In the genomic region with DNA sequence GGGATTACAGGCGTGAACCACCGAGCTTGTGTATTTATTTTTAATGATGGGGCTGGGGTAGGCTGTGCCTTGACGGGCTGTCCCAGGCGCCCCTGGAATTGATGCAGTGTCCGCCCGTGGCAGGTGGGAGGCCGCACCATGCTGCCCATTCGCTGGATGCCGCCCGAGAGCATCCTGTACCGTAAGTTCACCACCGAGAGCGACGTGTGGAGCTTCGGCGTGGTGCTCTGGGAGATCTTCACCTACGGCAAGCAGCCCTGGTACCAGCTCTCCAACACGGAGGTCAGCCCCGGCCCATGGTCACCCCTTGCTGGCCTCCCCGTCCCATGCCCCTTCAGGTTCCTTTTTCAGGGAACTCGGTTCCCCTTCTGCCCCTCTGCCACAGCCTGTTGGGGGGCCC, we compare ENCODE assay signal across 41 cellular contexts. TPM values are rescaled to one million over a fixed set of nuclear protein-coding genes. Genes with fewer than 3 reads are reported as not detected.
"Had no signal": no experiment of that assay in that cellular context is flagged by ENCODE, and none has a peak within 500 bp of the region (broad histone marks: within the 10 kb centered on the region; RNA-seq: fewer than 3 reads in every experiment).

No MANE protein-coding gene starts in this region.

- H3K4me1 ChIP-seq: ascending aorta had no signal

- FAIRE-seq: bronchial epithelial cell, TTC549 had no signal

- DNase-seq: activated B cell treated with CpG ODN at 0.5 μM for 24 hours; activated CD4-positive, alpha-beta memory T cell treated with anti-CD3 and anti-CD28 coated beads for 36 hours; activated CD4-positive, alpha-beta T cell treated with anti-CD3 and anti-CD28 coated beads for 4 hours; activated CD4-positive, alpha-beta T cell treated with anti-CD3 and anti-CD28 coated beads, Interleukin-2, amount 10 ng/mL, durations not matched to agents 24 days and 14 days; activated CD4-positive, alpha-beta T cell treated with anti-CD3 and anti-CD28 coated beads, Interleukin-2, amount 50 U/mL, for 1 hour; activated CD4-positive, alpha-beta T cell treated with anti-CD3 and anti-CD28 coated beads, Interleukin-2, amount 50 U/mL, for 4 hours; activated CD4-positive, CD25-positive, alpha-beta regulatory T cell treated with anti-CD3 and anti-CD28 coated beads, Interleukin-2, amount 50 U/mL, for 72 hours; activated CD8-positive, alpha-beta memory T cell treated with anti-CD3 and anti-CD28 coated beads, Interleukin-2, amount 50 U/mL, for 4 hours; activated CD8-positive, alpha-beta T cell treated with anti-CD3 and anti-CD28 coated beads for 36 hours; activated effector memory CD4-positive, alpha-beta T cell treated with anti-CD3 and anti-CD28 coated beads, Interleukin-2, amount 50 U/mL, for 16 hours; activated gamma-delta T cell treated with Interleukin-2 at 50 U/mL for 16 hours; activated naive CD4-positive, alpha-beta T cell; activated naive CD4-positive, alpha-beta T cell treated with anti-CD3 and anti-CD28 coated beads for 36 hours; activated naive CD8-positive, alpha-beta T cell treated with anti-CD3 and anti-CD28 coated beads, Interleukin-2, amount 10 ng/mL, durations not matched to agents 7 days and 5 days; activated naive CD8-positive, alpha-beta T cell treated with anti-CD3 and anti-CD28 coated beads, Interleukin-2, amount 50 U/mL, for 24 hours; activated T-cell treated with anti-CD3 and anti-CD28 coated beads for 4 hours; activated T-cell treated with anti-CD3 and anti-CD28 coated beads, Interleukin-2, amount 50 U/mL, for 1 hour; activated T-cell treated with anti-CD3 and anti-CD28 coated beads, Interleukin-2, amount 50 U/mL, for 4 hours; activated T-cell treated with anti-CD3 and anti-CD28 coated beads, Interleukin-2, amount 50 U/mL, for 72 hours; amygdala; anterior cingulate cortex; caudate nucleus; cerebellar nuclear complex; T-helper 1 cell; T-helper 2 cell; T-helper 9 cell had no signal

- H3K4me3 ChIP-seq: ascending aorta, cardiac muscle cell had no signal

- ATAC-seq: activated CD8-positive, alpha-beta T cell treated with anti-CD3 and anti-CD28 coated beads for 36 hours; activated naive CD8-positive, alpha-beta T cell treated with anti-CD3 and anti-CD28 coated beads, Interleukin-2, amount 50 U/mL, for 24 hours; activated T-cell treated with anti-CD3 and anti-CD28 coated beads, Interleukin-2, amount 50 U/mL, for 4 hours; activated T-cell treated with anti-CD3 and anti-CD28 coated beads, Interleukin-2, amount 50 U/mL, for 72 hours; activated T-helper 17 cell treated with anti-CD3 and anti-CD28 coated beads, Interleukin-2, amount 50 U/mL, for 72 hours had no signal

- H3K4me3 Mint-ChIP-seq: activated B cell treated with CpG ODN at 0.5 μM for 24 hours; activated CD4-positive, alpha-beta memory T cell treated with anti-CD3 and anti-CD28 coated beads for 36 hours; activated CD4-positive, alpha-beta T cell treated with anti-CD3 and anti-CD28 coated beads, Interleukin-2, amount 10 ng/mL, durations not matched to agents 24 days and 14 days; activated CD8-positive, alpha-beta T cell treated with anti-CD3 and anti-CD28 coated beads for 36 hours; activated naive CD4-positive, alpha-beta T cell treated with anti-CD3 and anti-CD28 coated beads for 36 hours; activated naive CD4-positive, alpha-beta T cell treated with anti-CD3 and anti-CD28 coated beads, Interleukin-2, amount 50 U/mL, for 24 hours; activated naive CD8-positive, alpha-beta T cell; activated naive CD8-positive, alpha-beta T cell treated with anti-CD3 and anti-CD28 coated beads, Interleukin-2, amount 10 ng/mL, durations not matched to agents 7 days and 5 days; activated naive CD8-positive, alpha-beta T cell treated with anti-CD3 and anti-CD28 coated beads, Interleukin-2, amount 50 U/mL, for 24 hours; activated T-cell treated with anti-CD3 and anti-CD28 coated beads, Interleukin-2, amount 50 U/mL, for 4 hours; activated T-cell treated with anti-CD3 and anti-CD28 coated beads, Interleukin-2, amount 50 U/mL, for 72 hours; activated T-helper 1 cell treated with anti-CD3 and anti-CD28 coated beads, Interleukin-12 subunit alpha, Interleukin-12 subunit beta, Interleukin-2, Interleukin-4 antibody, amounts not matched to agents 30 ng/mL and 10 ng/mL and 1 ng/mL, durations not matched to agents 14 hours and 24 hours and 36 hours; activated T-helper 17 cell treated with anti-CD3 and anti-CD28 coated beads, Interleukin-2, amount 50 U/mL, for 72 hours; brain; central memory CD8-positive, alpha-beta T cell; T-helper 1 cell treated with Interleukin-12 subunit alpha and Interleukin-12 subunit beta and Interleukin-4 antibody, amounts not matched to agents 30 μg/mL and 1 μg/mL, for 36 hours; T-helper 2 cell treated with Interferon-gamma antibody and Interleukin-4, amounts not matched to agents 5 μg/mL and 100 μg/mL, for 36 hours had no signal

- H3K27ac ChIP-seq: ascending aorta, cardiac muscle cell, VCaP had no signal

- H3K27ac Mint-ChIP-seq: activated B cell treated with CpG ODN at 0.5 μM for 24 hours; activated CD4-positive, alpha-beta memory T cell treated with anti-CD3 and anti-CD28 coated beads for 36 hours; activated CD4-positive, alpha-beta T cell treated with anti-CD3 and anti-CD28 coated beads, Interleukin-2, amount 10 ng/mL, durations not matched to agents 24 days and 14 days; activated CD8-positive, alpha-beta T cell treated with anti-CD3 and anti-CD28 coated beads for 36 hours; activated naive CD4-positive, alpha-beta T cell treated with anti-CD3 and anti-CD28 coated beads for 36 hours; activated naive CD4-positive, alpha-beta T cell treated with anti-CD3 and anti-CD28 coated beads, Interleukin-2, amount 50 U/mL, for 24 hours; activated naive CD8-positive, alpha-beta T cell; activated naive CD8-positive, alpha-beta T cell treated with anti-CD3 and anti-CD28 coated beads, Interleukin-2, amount 10 ng/mL, durations not matched to agents 7 days and 5 days; activated naive CD8-positive, alpha-beta T cell treated with anti-CD3 and anti-CD28 coated beads, Interleukin-2, amount 50 U/mL, for 24 hours; activated T-cell treated with anti-CD3 and anti-CD28 coated beads, Interleukin-2, amount 50 U/mL, for 72 hours; activated T-helper 1 cell treated with anti-CD3 and anti-CD28 coated beads, Interleukin-12 subunit alpha, Interleukin-12 subunit beta, Interleukin-2, Interleukin-4 antibody, amounts not matched to agents 30 ng/mL and 10 ng/mL and 1 ng/mL, durations not matched to agents 14 hours and 24 hours and 36 hours; activated T-helper 17 cell treated with anti-CD3 and anti-CD28 coated beads, Interleukin-2, amount 50 U/mL, for 72 hours; brain; T-helper 1 cell treated with Interleukin-12 subunit alpha and Interleukin-12 subunit beta and Interleukin-4 antibody, amounts not matched to agents 30 μg/mL and 1 μg/mL, for 36 hours; T-helper 2 cell treated with Interferon-gamma antibody and Interleukin-4, amounts not matched to agents 5 μg/mL and 100 μg/mL, for 36 hours had no signal

- H3K27me3 ChIP-seq: ascending aorta had no signal

- H3K9me3 ChIP-seq: ascending aorta had no signal

- H3K36me3 ChIP-seq: ascending aorta, cardiac muscle cell had no signal

- H3K4me1 Mint-ChIP-seq: activated B cell treated with CpG ODN at 0.5 μM for 24 hours; activated CD4-positive, alpha-beta T cell treated with anti-CD3 and anti-CD28 coated beads, Interleukin-2, amount 10 ng/mL, durations not matched to agents 24 days and 14 days; activated naive CD4-positive, alpha-beta T cell treated with anti-CD3 and anti-CD28 coated beads, Interleukin-2, amount 50 U/mL, for 24 hours; activated naive CD8-positive, alpha-beta T cell treated with anti-CD3 and anti-CD28 coated beads, Interleukin-2, amount 10 ng/mL, durations not matched to agents 7 days and 5 days; activated naive CD8-positive, alpha-beta T cell treated with anti-CD3 and anti-CD28 coated beads, Interleukin-2, amount 50 U/mL, for 24 hours; activated T-helper 17 cell treated with anti-CD3 and anti-CD28 coated beads, Interleukin-2, amount 50 U/mL, for 72 hours; central memory CD8-positive, alpha-beta T cell had no signal

- H3K9me3 Mint-ChIP-seq: activated B cell treated with CpG ODN at 0.5 μM for 24 hours; activated CD4-positive, alpha-beta memory T cell treated with anti-CD3 and anti-CD28 coated beads for 36 hours; activated CD4-positive, alpha-beta T cell treated with anti-CD3 and anti-CD28 coated beads, Interleukin-2, amount 10 ng/mL, durations not matched to agents 24 days and 14 days; activated CD8-positive, alpha-beta T cell treated with anti-CD3 and anti-CD28 coated beads for 36 hours; activated naive CD4-positive, alpha-beta T cell treated with anti-CD3 and anti-CD28 coated beads for 36 hours; activated naive CD4-positive, alpha-beta T cell treated with anti-CD3 and anti-CD28 coated beads, Interleukin-2, amount 50 U/mL, for 24 hours; activated naive CD8-positive, alpha-beta T cell treated with anti-CD3 and anti-CD28 coated beads, Interleukin-2, amount 10 ng/mL, durations not matched to agents 7 days and 5 days; activated naive CD8-positive, alpha-beta T cell treated with anti-CD3 and anti-CD28 coated beads, Interleukin-2, amount 50 U/mL, for 24 hours; activated T-cell treated with anti-CD3 and anti-CD28 coated beads, Interleukin-2, amount 50 U/mL, for 4 hours; activated T-cell treated with anti-CD3 and anti-CD28 coated beads, Interleukin-2, amount 50 U/mL, for 72 hours; activated T-helper 1 cell treated with anti-CD3 and anti-CD28 coated beads, Interleukin-12 subunit alpha, Interleukin-12 subunit beta, Interleukin-2, Interleukin-4 antibody, amounts not matched to agents 30 ng/mL and 10 ng/mL and 1 ng/mL, durations not matched to agents 14 hours and 24 hours and 36 hours; activated T-helper 17 cell treated with anti-CD3 and anti-CD28 coated beads, Interleukin-2, amount 50 U/mL, for 72 hours; central memory CD8-positive, alpha-beta T cell; T-helper 1 cell treated with Interleukin-12 subunit alpha and Interleukin-12 subunit beta and Interleukin-4 antibody, amounts not matched to agents 30 μg/mL and 1 μg/mL, for 36 hours; T-helper 2 cell treated with Interferon-gamma antibody and Interleukin-4, amounts not matched to agents 5 μg/mL and 100 μg/mL, for 36 hours had no signal

- H3K36me3 Mint-ChIP-seq: activated CD4-positive, alpha-beta memory T cell treated with anti-CD3 and anti-CD28 coated beads for 36 hours; activated naive CD4-positive, alpha-beta T cell treated with anti-CD3 and anti-CD28 coated beads, Interleukin-2, amount 50 U/mL, for 24 hours; activated naive CD8-positive, alpha-beta T cell; brain had no signal

RNA-seq across cellular contexts. Expression of gene PEAR1, which starts 13.6 kb away (rescaled TPM):
- total RNA-seq: activated B cell treated with CpG ODN at 0.5 μM for 24 hours; activated CD4-positive, alpha-beta memory T cell treated with anti-CD3 and anti-CD28 coated beads for 36 hours; activated naive CD4-positive, alpha-beta T cell treated with anti-CD3 and anti-CD28 coated beads for 36 hours; activated T-helper 17 cell treated with anti-CD3 and anti-CD28 coated beads, Interleukin-2, amount 50 U/mL, for 72 hours had no signal

RNA-seq across cellular contexts. Expression of gene NTRK1, which starts 19.2 kb away (rescaled TPM):
- total RNA-seq: ascending aorta, bronchial epithelial cell, chondrocyte had no signal

RNA-seq across cellular contexts. Expression of gene INSRR, which starts 21.0 kb away (rescaled TPM):
- total RNA-seq: activated B cell treated with CpG ODN at 0.5 μM for 24 hours; activated CD8-positive, alpha-beta memory T cell treated with anti-CD3 and anti-CD28 coated beads for 36 hours; activated naive CD4-positive, alpha-beta T cell treated with anti-CD3 and anti-CD28 coated beads for 36 hours; bronchial epithelial cell; chondrocyte had no signal

RNA-seq across cellular contexts. Expression of gene LRRC71, which starts 40.6 kb away (rescaled TPM):
- total RNA-seq: activated B cell treated with CpG ODN at 0.5 μM for 24 hours; activated CD4-positive, alpha-beta memory T cell treated with anti-CD3 and anti-CD28 coated beads for 36 hours; activated CD4-positive, alpha-beta T cell treated with anti-CD3 and anti-CD28 coated beads, Interleukin-2, amount 10 ng/mL, durations not matched to agents 24 days and 14 days; activated CD8-positive, alpha-beta memory T cell treated with anti-CD3 and anti-CD28 coated beads for 36 hours; activated CD8-positive, alpha-beta T cell treated with anti-CD3 and anti-CD28 coated beads for 36 hours; activated naive CD4-positive, alpha-beta T cell treated with anti-CD3 and anti-CD28 coated beads for 36 hours; activated naive CD8-positive, alpha-beta T cell treated with anti-CD3 and anti-CD28 coated beads, Interleukin-2, amount 10 ng/mL, durations not matched to agents 7 days and 5 days; activated T-cell treated with anti-CD3 and anti-CD28 coated beads, Interleukin-2, amount 50 U/mL, for 4 hours; activated T-cell treated with anti-CD3 and anti-CD28 coated beads, Interleukin-2, amount 50 U/mL, for 72 hours; activated T-helper 1 cell treated with anti-CD3 and anti-CD28 coated beads, Interleukin-12 subunit alpha, Interleukin-12 subunit beta, Interleukin-2, Interleukin-4 antibody, amounts not matched to agents 30 ng/mL and 10 ng/mL and 1 ng/mL, durations not matched to agents 14 hours and 24 hours and 36 hours; activated T-helper 17 cell treated with anti-CD3 and anti-CD28 coated beads, Interleukin-2, amount 50 U/mL, for 72 hours; ascending aorta; bronchial epithelial cell; chondrocyte had no signal
